Comparison of ENCODE assay signal across 19 cellular contexts in genomic region chr6:18099501-18099900, GRCh38. TPM values are rescaled to one million over a fixed set of nuclear protein-coding genes. Genes with fewer than 3 reads are reported as not detected.
"Had no signal": no experiment of that assay in that cellular context is flagged by ENCODE, and none has a peak within 500 bp of the region (broad histone marks: within the 10 kb centered on the region; RNA-seq: fewer than 3 reads in every experiment).

No MANE protein-coding gene starts in this region.

- DNase-seq: activated CD4-positive, alpha-beta T cell treated with anti-CD3 and anti-CD28 coated beads for 1 hour; activated CD4-positive, alpha-beta T cell treated with anti-CD3 and anti-CD28 coated beads, Interleukin-2, amount 50 U/mL, for 48 hours; activated naive CD4-positive, alpha-beta T cell treated with Interleukin-2 at 50 U/mL for 16 hours; activated naive CD8-positive, alpha-beta T cell treated with anti-CD3 and anti-CD28 coated beads, Interleukin-2, amount 50 U/mL, for 24 hours; colonic mucosa; esophagus squamous epithelium; hippocampal formation; mesendoderm; right cardiac atrium; stimulated activated CD4-positive, alpha-beta T cell treated with anti-CD3 and anti-CD28 coated beads, Interleukin-4, amount 100 ng/mL, for 4 hours; stimulated activated CD8-positive, alpha-beta memory T cell treated with anti-CD3 and anti-CD28 coated beads, Interleukin-4, amount 100 ng/mL, for 48 hours; stimulated activated naive CD4-positive, alpha-beta T cell treated with Interleukin-2 at 50 U/mL for 16 hours had no signal

- H3K4me1 ChIP-seq: ascending aorta, colonic mucosa, esophagus squamous epithelium had no signal

- H3K9me3 ChIP-seq: ascending aorta, colonic mucosa, esophagus squamous epithelium had no signal

- H3K36me3 Mint-ChIP-seq: type B pancreatic cell had no signal

- H3K4me3 Mint-ChIP-seq: activated naive CD8-positive, alpha-beta T cell treated with anti-CD3 and anti-CD28 coated beads, Interleukin-2, amount 50 U/mL, for 24 hours; activated T-helper 17 cell treated with anti-CD3 and anti-CD28 coated beads, Interleukin-2, amount 50 U/mL, for 72 hours; nephron; type B pancreatic cell had no signal

- H3K27me3 ChIP-seq: ascending aorta, colonic mucosa, esophagus squamous epithelium had no signal

- H3K4me1 Mint-ChIP-seq: activated T-helper 17 cell treated with anti-CD3 and anti-CD28 coated beads, Interleukin-2, amount 50 U/mL, for 72 hours; nephron had no signal

- H3K4me3 ChIP-seq: ascending aorta, colonic mucosa, esophagus squamous epithelium, skin epidermis had no signal

- H3K36me3 ChIP-seq: ascending aorta, colonic mucosa, esophagus squamous epithelium had no signal

- H3K9me3 Mint-ChIP-seq: activated T-helper 17 cell treated with anti-CD3 and anti-CD28 coated beads, Interleukin-2, amount 50 U/mL, for 72 hours; type B pancreatic cell had no signal

- H3K27ac ChIP-seq: ascending aorta, colonic mucosa, esophagus squamous epithelium, skin epidermis, VCaP had no signal

- H3K27ac Mint-ChIP-seq: activated naive CD8-positive, alpha-beta T cell treated with anti-CD3 and anti-CD28 coated beads, Interleukin-2, amount 50 U/mL, for 24 hours; activated T-helper 17 cell treated with anti-CD3 and anti-CD28 coated beads, Interleukin-2, amount 50 U/mL, for 72 hours; nephron; progenitor cell of endocrine pancreas; type B pancreatic cell had no signal

RNA-seq across cellular contexts. Expression of gene NHLRC1, which starts 23.0 kb away (rescaled TPM):
- total RNA-seq: activated T-helper 17 cell treated with anti-CD3 and anti-CD28 coated beads, Interleukin-2, amount 50 U/mL, for 72 hours had no signal
